8 cellular contexts compared by ENCODE assay signal in genomic region chr6:149235130-149235561, GRCh38.
DNase-seq lines count a peak whose midpoint lies in the region; ATAC-seq and TF ChIP-seq lines count a peak whose summit lies in the region.

No MANE protein-coding gene starts in this region.

- H3K27ac ChIP-seq in A673 (ENCODE audit: low read depth, low read length, poor library complexity, severe bottlenecking), result no peak overlapping the region
- H3K27ac ChIP-seq in naive thymus-derived CD4-positive, alpha-beta T cell (ENCODE audit: low read depth, low read length), result peak overlapping the region; percentile 9

- in situ Hi-C loops in GM13977 (cut with MboI; ENCODE audit: low pct_unique_long_range_greater_than_20kb, low sequenced_read_pairs, unreplicated experiment), result no loop called here

- H3K4me1 ChIP-seq in A673 (ENCODE audit: insufficient read depth, low read length, poor library complexity, severe bottlenecking), result no peaks in the 10 kb centered on the region
- peaks cover 30 to 40% of the 10 kb centered on the region in 2 donors for H3K4me1 ChIP-seq in naive thymus-derived CD4-positive, alpha-beta T cell (ENCODE audit: control insufficient read depth in 2 of 2, insufficient read depth in 2 of 2, low read length in 2 of 2)

- H3K27ac Mint-ChIP-seq in naive thymus-derived CD4-positive, alpha-beta T cell, result peak overlapping the region; percentile 5 to 99 (median 95)

- no peaks in the 10 kb centered on the region for H3K27me3 ChIP-seq in A673 (replicated peaks; ENCODE audit: insufficient read depth, low read depth, low read length, poor library complexity)
- no peaks in the 10 kb centered on the region for H3K27me3 ChIP-seq in naive thymus-derived CD4-positive, alpha-beta T cell (ENCODE audit: control insufficient read depth in 2 of 2, insufficient read depth in 2 of 2, low read length in 2 of 2)

- DNase-seq in A673 (ENCODE audit: low spot score) (peak; percentile 64), GM13977 (ENCODE audit: low spot score) (peak; percentile 59), NCI-H2029 treated with DMSO at 0.1 percent for 48 hours (lab: John Stamatoyannopoulos, UW) (peak; percentile 65), amniotic epithelial cell (ENCODE audit: low read depth) (peak; percentile 78), GM19238 (ENCODE audit: insufficient read length, low spot score) (no peak)
- DNase-seq in naive thymus-derived CD4-positive, alpha-beta T cell, result no peak

- no peak for TF ChIP-seq CTCF in A673 (conservative IDR thresholded peaks at IDR 0.05; ENCODE audit: low read depth, low read length)
- TF ChIP-seq CTCF in GM13977 (IDR thresholded peaks at IDR 0.05; ENCODE audit: extremely low read depth, insufficient read depth, missing control alignments), result no peak

- H3K9me3 Mint-ChIP-seq in naive thymus-derived CD4-positive, alpha-beta T cell, result peaks cover 0 to 25% (median 12%) of the 10 kb centered on the region in 11 donors

- POLR2A ChIA-PET in A673 (lab: Charles Lee; ENCODE audit: low non-redundant PET), result no interaction called here
- POLR2A ChIA-PET in naive thymus-derived CD4-positive, alpha-beta T cell (lab: Charles Lee), result interaction anchor here (1.5 kb wide), 1 partner anchor 26 kb away, joined by 4 read pairs; no protein-coding TSS in a partner anchor

- no peak overlapping the region for H3K4me3 ChIP-seq in A673 (ENCODE audit: low read depth, low read length, poor library complexity, severe bottlenecking)
- no peak overlapping the region for H3K4me3 ChIP-seq in naive thymus-derived CD4-positive, alpha-beta T cell (ENCODE audit: low read length)

- H3K27me3 Mint-ChIP-seq in naive thymus-derived CD4-positive, alpha-beta T cell, result no peaks in the 10 kb centered on the region

- peaks cover 0 to 73% (median 2%) of the 10 kb centered on the region in 5 donors for H3K36me3 Mint-ChIP-seq in naive thymus-derived CD4-positive, alpha-beta T cell

- BruUV-seq in A673 (replicated peaks; lab: Mats Ljungman, UMichigan), result no TSS peak

- intact Hi-C loops in A673 (cut with micrococcal nuclease; ENCODE audit: unreplicated experiment), result no loop called here
- intact Hi-C loops in naive thymus-derived CD4-positive, alpha-beta T cell (cut with micrococcal nuclease), result loop anchor here in 1 of 2 donors (2.0 kb wide), 2 partner anchors 44 to 94 kb away; no protein-coding TSS in a partner anchor

- peak; percentile 75 for ATAC-seq in HG02763 (IDR thresholded peaks at IDR 0.05; ENCODE audit: unreplicated experiment)
- ATAC-seq in naive thymus-derived CD4-positive, alpha-beta T cell, result no peak
- ATAC-seq in activated CD4-positive, CD25-positive, alpha-beta regulatory T cell treated with anti-CD3 and anti-CD28 coated beads, Interleukin-2, amount 50 U/mL, for 24 hours, result no peak

- H3K4me1 Mint-ChIP-seq in naive thymus-derived CD4-positive, alpha-beta T cell, result peaks cover 35 to 67% (median 51%) of the 10 kb centered on the region in 7 donors

- H3K9me3 ChIP-seq in A673 (ENCODE audit: low read depth, low read length, poor library complexity, severe bottlenecking), result no peaks in the 10 kb centered on the region
- peaks cover 0 to 14% (median 0%) of the 10 kb centered on the region in 3 experiments for H3K9me3 ChIP-seq in naive thymus-derived CD4-positive, alpha-beta T cell (ENCODE audit: control insufficient read depth in 2 of 3, low read length in 3 of 3)

- CTCF ChIA-PET in A673 (lab: Charles Lee), result no interaction called here
- CTCF ChIA-PET in naive thymus-derived CD4-positive, alpha-beta T cell (lab: Charles Lee), result interaction anchor here (0.7 to 1.1 kb wide), 2 partner anchors 14 to 104 kb away, joined by 3 read pairs; no protein-coding TSS in a partner anchor

- H3K36me3 ChIP-seq in A673 (ENCODE audit: insufficient read depth, low read length, poor library complexity, severe bottlenecking), result no peaks in the 10 kb centered on the region
- H3K36me3 ChIP-seq in naive thymus-derived CD4-positive, alpha-beta T cell (ENCODE audit: control insufficient read depth in 2 of 3, insufficient read depth in 3 of 3, low read length in 3 of 3), result no peaks in the 10 kb centered on the region

- H3K4me3 Mint-ChIP-seq in naive thymus-derived CD4-positive, alpha-beta T cell, result peak overlapping the region in 8 of 10 donors; percentile 38 to 85 (median 76)

Comparison
In these comparisons a context has a peak if more than half of its experiments do, and no peak if none do; other contexts are left out.
1. DNase-seq: peak in A673 (single experiment), GM13977 (single experiment), NCI-H2029 treated with DMSO at 0.1 percent for 48 hours (single experiment) and amniotic epithelial cell (single experiment); none in naive thymus-derived CD4-positive, alpha-beta T cell (0 of 9) and GM19238 (single experiment).